Comparison of ENCODE assay signal across 21 cellular contexts in the genomic region with DNA sequence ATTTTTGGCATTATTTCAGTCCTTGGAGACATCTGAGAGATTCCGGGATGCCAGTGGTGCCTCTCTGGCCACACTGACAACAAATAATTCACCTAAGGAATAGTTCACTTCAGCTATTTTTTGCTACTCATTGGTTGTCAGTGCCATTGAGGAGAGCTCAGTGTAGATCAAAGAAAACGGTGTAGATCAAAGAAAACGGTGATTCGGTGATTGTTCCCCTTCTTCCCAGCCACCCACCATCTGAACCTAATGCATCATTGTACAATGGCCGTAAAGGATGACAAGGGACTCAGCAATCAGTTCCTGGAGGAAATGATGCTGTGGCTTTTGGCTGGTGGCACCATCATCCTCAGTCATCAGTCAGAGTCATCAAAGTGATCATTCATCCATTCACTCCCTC.
"Had no signal": no experiment of that assay in that cellular context is flagged by ENCODE, and none has a peak within 500 bp of the region (broad histone marks: within the 10 kb centered on the region; RNA-seq: fewer than 3 reads in every experiment).

No MANE protein-coding gene starts in this region.

- ATAC-seq: esophagus mucosa, gastroesophageal sphincter, left cardiac atrium, lower lobe of right lung, pancreas, right cardiac atrium had no signal

- H3K36me3 Mint-ChIP-seq: immature natural killer cell, naive B cell, type B pancreatic cell had no signal

- H3K4me2 ChIP-seq: smooth muscle cell had no signal

- H3K4me3 Mint-ChIP-seq: immature natural killer cell, naive B cell, nephron, type B pancreatic cell had no signal

- H3K9me3 Mint-ChIP-seq: nephron, type B pancreatic cell had no signal

- DNase-seq: cortex of kidney; dorsolateral prefrontal cortex; effector CD8-positive, alpha-beta T cell; glutamatergic neuron; immature natural killer cell; left cardiac atrium; left ventricle myocardium inferior; lower lobe of right lung; mesenchymal stem cell; naive B cell; occipital lobe; pancreas; right cardiac atrium; stimulated activated CD4-positive, alpha-beta T cell treated with anti-CD3 and anti-CD28 coated beads, Interleukin-2, amount 100 ng/mL, for 48 hours; stimulated activated naive CD4-positive, alpha-beta T cell treated with Interleukin-2 at 50 U/mL for 16 hours had no signal

- H3K36me3 ChIP-seq: gastroesophageal sphincter, left ventricle myocardium inferior, lower lobe of right lung, pancreas had no signal

- H3K4me1 Mint-ChIP-seq: immature natural killer cell, naive B cell, nephron had no signal

- H3K27ac Mint-ChIP-seq: immature natural killer cell, naive B cell, nephron, progenitor cell of endocrine pancreas, type B pancreatic cell had no signal

- H3K27me3 ChIP-seq: gastroesophageal sphincter, pancreas had no signal

- H3K27me3 Mint-ChIP-seq: progenitor cell of endocrine pancreas, type B pancreatic cell had no signal

- H3K4me1 ChIP-seq: gastroesophageal sphincter, left ventricle myocardium inferior, lower lobe of right lung, pancreas had no signal

- H3K27ac ChIP-seq: dorsolateral prefrontal cortex, gastroesophageal sphincter, left ventricle myocardium inferior, lower lobe of right lung, pancreas had no signal

- H3K9me3 ChIP-seq: gastroesophageal sphincter, left ventricle myocardium inferior, lower lobe of right lung, pancreas had no signal

- H3K4me3 ChIP-seq: dorsolateral prefrontal cortex, gastroesophageal sphincter, left ventricle myocardium inferior, lower lobe of right lung, pancreas, smooth muscle cell had no signal
